In genomic region chr2:8663997-8664396, GRCh38 we compare ENCODE assay signal across 1 cellular context.
TF ChIP-seq lines count a peak whose summit lies in the region.

No MANE protein-coding gene starts in this region.

TF ChIP-seq in GM12878, 131 proteins besides CTCF, POLR2A, EP300 and RAD21 (continued from another document):
- TF ChIP-seq IRF3 (IDR thresholded peaks at IDR 0.05) (no peak), POLR2AphosphoS5 (IDR thresholded peaks at IDR 0.05; ENCODE audit: low read length) (no peak), ATF2 (IDR thresholded peaks at IDR 0.05; ENCODE audit: low read length) (no peak), HDGF (IDR thresholded peaks at IDR 0.05) (no peak), SIX5 (IDR thresholded peaks at IDR 0.05; ENCODE audit: low read depth, low read length, severe bottlenecking) (no peak), CREB1 (IDR thresholded peaks at IDR 0.05; ENCODE audit: low read depth) (no peak), JUNB (IDR thresholded peaks at IDR 0.05) (no peak), NR2C1 (IDR thresholded peaks at IDR 0.05) (no peak), IKZF1 (conservative IDR thresholded peaks at IDR 0.05) (no peak), MXI1 (IDR thresholded peaks at IDR 0.05; ENCODE audit: low read depth, low read length) (no peak)
TF ChIP-seq in GM12878: peak in this region for 0.
